In genomic region chr12:68648179-68648578, GRCh38 we compare ENCODE assay signal across 18 cellular contexts. TPM values are rescaled to one million over a fixed set of nuclear protein-coding genes. Genes with fewer than 3 reads are reported as not detected.
DNase-seq lines count a peak whose midpoint lies in the region; ATAC-seq and TF ChIP-seq lines count a peak whose summit lies in the region.
"Had no signal": no experiment of that assay in that cellular context is flagged by ENCODE, and none has a peak within 500 bp of the region (broad histone marks: within the 10 kb centered on the region; RNA-seq: fewer than 3 reads in every experiment).

No MANE protein-coding gene starts in this region.

- H3K27me3 ChIP-seq in IMR-90 (ENCODE audit: control insufficient read depth, insufficient read depth, low read length) (no peaks in the 10 kb centered on the region), trophoblast cell (ENCODE audit: insufficient read depth, low read length) (no peaks in the 10 kb centered on the region), esophagus muscularis mucosa (no peaks in the 10 kb centered on the region)
- H3K27me3 ChIP-seq: foreskin keratinocyte had no signal

- H3K36me3 ChIP-seq in IMR-90 (ENCODE audit: control insufficient read depth, insufficient read depth, low read length) (peaks cover 9% of the 10 kb centered on the region), trophoblast cell (ENCODE audit: control insufficient read depth in 1 of 2, insufficient read depth in 2 of 2, low read length in 2 of 2) (peaks cover 14% of the 10 kb centered on the region in 2 experiments), esophagus muscularis mucosa (peaks cover 0 to 48% (median 24%) of the 10 kb centered on the region in 4 donors)

- H3K9me3 ChIP-seq in IMR-90 (ENCODE audit: control insufficient read depth, insufficient read depth, low read length) (no peaks in the 10 kb centered on the region), trophoblast cell (ENCODE audit: insufficient read depth, low read depth, low read length) (no peaks in the 10 kb centered on the region), esophagus muscularis mucosa (no peaks in the 10 kb centered on the region)

- TF ChIP-seq RAD21 in IMR-90 (IDR thresholded peaks at IDR 0.05; ENCODE audit: low read length), result no peak

- DNase-seq in activated CD4-positive, alpha-beta T cell treated with anti-CD3 and anti-CD28 coated beads, Interleukin-2, amount 10 ng/mL, durations not matched to agents 24 days and 14 days, result no peak
- no peak for DNase-seq in activated CD4-positive, alpha-beta T cell treated with anti-CD3 and anti-CD28 coated beads for 4 hours
- DNase-seq in IMR-90, result peak; percentile 71
- DNase-seq in central memory CD8-positive, alpha-beta T cell (ENCODE audit: low spot score in 2 of 2), result no peak
- DNase-seq in trophoblast cell, result no peak
- no peak for DNase-seq in DMS 273 treated with DMSO at 0.1 percent for 48 hours (lab: John Stamatoyannopoulos, UW)
- DNase-seq in esophagus muscularis mucosa (ENCODE audit: extremely low spot score), result no peak
- DNase-seq in SW 1271 (lab: John Stamatoyannopoulos, UW), result no peak
- DNase-seq: EL, foreskin keratinocyte, Kasumi-1, NCI-H1417, RPMI8226, small intestine had no signal

- no peak overlapping the region for H3K27ac ChIP-seq in IMR-90 (ENCODE audit: insufficient read depth, low read length)
- H3K27ac ChIP-seq in trophoblast cell (ENCODE audit: low read depth, low read length), result no peak overlapping the region
- H3K27ac ChIP-seq in esophagus muscularis mucosa (replicated peaks in 1 of 4), result no peak overlapping the region
- H3K27ac ChIP-seq: foreskin keratinocyte had no signal

- H2AK5ac ChIP-seq in IMR-90 (ENCODE audit: low read depth, low read length), result no peak overlapping the region
- H2AK5ac ChIP-seq in trophoblast cell (ENCODE audit: low read length), result no peak overlapping the region

- H3K23ac ChIP-seq in IMR-90 (ENCODE audit: low read depth, low read length), result no peak overlapping the region
- H3K23ac ChIP-seq in trophoblast cell (ENCODE audit: low read length), result no peak overlapping the region

- no peak overlapping the region for H2BK15ac ChIP-seq in IMR-90 (ENCODE audit: low read depth, low read length)

- POLR2A ChIA-PET in IMR-90 (lab: Charles Lee; ENCODE audit: unreplicated experiment), result interaction anchor here (0.6 kb wide), 1 partner anchor 161 kb away, joined by 3 read pairs; no protein-coding TSS in a partner anchor

- no peak overlapping the region for H3K56ac ChIP-seq in IMR-90 (ENCODE audit: extremely low read depth, insufficient read depth, low read length)

- H3K4me1 Mint-ChIP-seq in activated CD4-positive, alpha-beta T cell treated with anti-CD3 and anti-CD28 coated beads, Interleukin-2, amount 10 ng/mL, durations not matched to agents 24 days and 14 days, result peaks cover 23% of the 10 kb centered on the region
- peaks cover 49% of the 10 kb centered on the region for H3K4me1 Mint-ChIP-seq in central memory CD8-positive, alpha-beta T cell
- H3K4me1 Mint-ChIP-seq: GM23338 had no signal

- peaks cover 39% of the 10 kb centered on the region for H3K36me3 Mint-ChIP-seq in activated CD4-positive, alpha-beta T cell treated with anti-CD3 and anti-CD28 coated beads, Interleukin-2, amount 10 ng/mL, durations not matched to agents 24 days and 14 days (ENCODE audit: low read depth)
- H3K36me3 Mint-ChIP-seq in central memory CD8-positive, alpha-beta T cell (ENCODE audit: insufficient read depth), result peaks cover 46% of the 10 kb centered on the region

- peaks cover 3% of the 10 kb centered on the region for H3K9me1 ChIP-seq in IMR-90 (ENCODE audit: insufficient read depth, low read length)

- TF ChIP-seq POLR2A in IMR-90 (IDR thresholded peaks at IDR 0.05; ENCODE audit: low read depth, low read length) (no peak), esophagus muscularis mucosa (IDR thresholded peaks at IDR 0.05; ENCODE audit: low read depth) (no peak)

- WGBS in IMR-90 (ENCODE audit: extremely low coverage in 2 of 2, insufficient read length in 1 of 2), 2 experiments, result no CpG with 5 or more reads among the region's 3 CpGs
- WGBS in trophoblast cell (ENCODE audit: extremely low coverage, insufficient coverage, insufficient read length), result no CpG with 5 or more reads among the region's 3 CpGs
- WGBS in esophagus muscularis mucosa, result 65% methylated on average over 3 of the region's 3 CpGs

- no peak overlapping the region for H4K8ac ChIP-seq in IMR-90 (ENCODE audit: low read depth in 2 of 2, low read length in 2 of 2)
- H4K8ac ChIP-seq in trophoblast cell (ENCODE audit: low read depth, low read length), result no peak overlapping the region

- peak; percentile 71 for ATAC-seq in IMR-90 (ENCODE audit: low read depth)
- ATAC-seq in central memory CD8-positive, alpha-beta T cell (replicated peaks; ENCODE audit: extremely low read depth, poor library complexity, severe bottlenecking), result peak; percentile 46
- ATAC-seq: foreskin keratinocyte; GM23338; left lobe of liver; stimulated activated memory B cell treated with anti-CD40 and anti-IgM and Interleukin-4, amounts not matched to agents 10 μg/mL and 1 μg/mL and 100 μg/mL, for 72 hours had no signal

- dilution Hi-C loops in IMR-90 (cut with HindIII; ENCODE audit: low sequenced_read_pairs, unreplicated experiment), result no loop called here

- no peaks in the 10 kb centered on the region for H3K27me3 Mint-ChIP-seq in activated CD4-positive, alpha-beta T cell treated with anti-CD3 and anti-CD28 coated beads, Interleukin-2, amount 10 ng/mL, durations not matched to agents 24 days and 14 days
- no peaks in the 10 kb centered on the region for H3K27me3 Mint-ChIP-seq in central memory CD8-positive, alpha-beta T cell
- H3K27me3 Mint-ChIP-seq: stimulated activated memory B cell treated with anti-CD40 and anti-IgM and Interleukin-4, amounts not matched to agents 10 μg/mL and 1 μg/mL and 100 μg/mL, for 72 hours had no signal

- H2BK120ac ChIP-seq in IMR-90 (ENCODE audit: low read depth, low read length), result no peak overlapping the region
- no peak overlapping the region for H2BK120ac ChIP-seq in trophoblast cell (ENCODE audit: insufficient read depth, low read length, poor library complexity)

- no peak overlapping the region for H4K5ac ChIP-seq in IMR-90 (ENCODE audit: low read depth, low read length)

- H2BK20ac ChIP-seq in IMR-90 (ENCODE audit: low read depth, low read length), result no peak overlapping the region

- no peak overlapping the region for H3K4ac ChIP-seq in IMR-90 (ENCODE audit: low read depth, low read length)
- H3K4ac ChIP-seq in trophoblast cell (ENCODE audit: low read depth, low read length), result peak overlapping the region; percentile 36

- H3K27ac Mint-ChIP-seq in activated CD4-positive, alpha-beta T cell treated with anti-CD3 and anti-CD28 coated beads, Interleukin-2, amount 10 ng/mL, durations not matched to agents 24 days and 14 days, result peak overlapping the region; percentile 36
- peak overlapping the region; percentile 93 for H3K27ac Mint-ChIP-seq in central memory CD8-positive, alpha-beta T cell (ENCODE audit: low read depth)
- H3K27ac Mint-ChIP-seq: GM23338; stimulated activated memory B cell treated with anti-CD40 and anti-IgM and Interleukin-4, amounts not matched to agents 10 μg/mL and 1 μg/mL and 100 μg/mL, for 72 hours had no signal

- no peaks in the 10 kb centered on the region for H3K79me2 ChIP-seq in trophoblast cell (ENCODE audit: control insufficient read depth, insufficient read depth, low read length, poor library complexity)

- H2AFZ ChIP-seq in IMR-90 (replicated peaks; ENCODE audit: low read length, poor library complexity) (no peak overlapping the region), trophoblast cell (ENCODE audit: insufficient read depth, low read length, poor library complexity) (no peak overlapping the region)
- H2AFZ ChIP-seq: GM23338 had no signal

- H3K4me2 ChIP-seq in IMR-90 (ENCODE audit: low read depth, low read length) (no peak overlapping the region; the same call in 1 of the 2 replicates), trophoblast cell (ENCODE audit: low read length) (no peak overlapping the region)
- H3K4me2 ChIP-seq: GM23338 had no signal

- TF ChIP-seq CTCF in IMR-90 (conservative IDR thresholded peaks at IDR 0.05; ENCODE audit: low read depth, low read length) (no peak), esophagus muscularis mucosa (IDR thresholded peaks at IDR 0.05) (no peak)

- intact Hi-C loops in activated CD4-positive, alpha-beta T cell treated with anti-CD3 and anti-CD28 coated beads, Interleukin-2, amount 10 ng/mL, durations not matched to agents 24 days and 14 days (cut with micrococcal nuclease), result loop anchor here (10.0 kb wide), 1 partner anchor 153 kb away; no protein-coding TSS in a partner anchor
- intact Hi-C loops in IMR-90 (cut with micrococcal nuclease), result loop anchor here (10.0 kb wide), 1 partner anchor 423 kb away; the partner anchor contains the start of gene IL26
- intact Hi-C loops in esophagus muscularis mucosa (cut with DNase I), result no loop called here

- H3K9ac ChIP-seq in IMR-90 (ENCODE audit: low read depth, low read length) (no peak overlapping the region), trophoblast cell (ENCODE audit: low read length) (no peak overlapping the region)

- H3K4me1 ChIP-seq in IMR-90 (ENCODE audit: control insufficient read depth, insufficient read depth, low read length) (peaks cover 4% of the 10 kb centered on the region), trophoblast cell (ENCODE audit: control insufficient read depth in 1 of 2, insufficient read depth in 2 of 2, low read length in 2 of 2) (no peaks in the 10 kb centered on the region), esophagus muscularis mucosa (peaks cover 8 to 48% (median 36%) of the 10 kb centered on the region in 4 donors)

- no peak overlapping the region for H2AK9ac ChIP-seq in IMR-90 (replicated peaks; ENCODE audit: low read depth, low read length, poor library complexity)

- no peak for TF ChIP-seq EP300 in esophagus muscularis mucosa (IDR thresholded peaks at IDR 0.05)

- H2BK12ac ChIP-seq in trophoblast cell (ENCODE audit: low read length), result no peak overlapping the region

- H4K12ac ChIP-seq in trophoblast cell (ENCODE audit: low read depth, low read length), result no peak overlapping the region

- peaks cover 61% of the 10 kb centered on the region for H4K20me1 ChIP-seq in IMR-90 (ENCODE audit: insufficient read depth, low read length)

- H3K14ac ChIP-seq in IMR-90 (replicated peaks; ENCODE audit: low read depth, low read length), result no peak overlapping the region
- no peak overlapping the region for H3K14ac ChIP-seq in trophoblast cell (ENCODE audit: low read length)

- H3K4me3 ChIP-seq in IMR-90 (ENCODE audit: insufficient read depth, low read depth, low read length), result no peak overlapping the region
- no peak overlapping the region for H3K4me3 ChIP-seq in trophoblast cell (ENCODE audit: low read depth, low read length)
- H3K4me3 ChIP-seq in esophagus muscularis mucosa, result no peak overlapping the region
- H3K4me3 ChIP-seq: GM23338 had no signal

- peaks cover 12 to 64% of the 10 kb centered on the region in 2 experiments for H3K79me1 ChIP-seq in IMR-90 (ENCODE audit: low read depth in 1 of 2, low read length in 2 of 2)
- no peaks in the 10 kb centered on the region for H3K79me1 ChIP-seq in trophoblast cell (ENCODE audit: low read length)

- CTCF ChIA-PET in IMR-90 (lab: Yijun Ruan, JAX), result no interaction called here

- H2BK5ac ChIP-seq in IMR-90 (ENCODE audit: low read depth, low read length, poor library complexity, severe bottlenecking) (peak overlapping the region; percentile 31), trophoblast cell (ENCODE audit: low read depth, low read length, poor library complexity) (no peak overlapping the region)

- in situ Hi-C loops in IMR-90 (cut with MboI; ENCODE audit: low sequenced_read_pairs), result no loop called here

- no peak overlapping the region for H3K4me3 Mint-ChIP-seq in activated CD4-positive, alpha-beta T cell treated with anti-CD3 and anti-CD28 coated beads, Interleukin-2, amount 10 ng/mL, durations not matched to agents 24 days and 14 days
- peak overlapping the region; percentile 46 for H3K4me3 Mint-ChIP-seq in central memory CD8-positive, alpha-beta T cell
- H3K4me3 Mint-ChIP-seq: CD14-positive monocyte; GM23338; stimulated activated memory B cell treated with anti-CD40 and anti-IgM and Interleukin-4, amounts not matched to agents 10 μg/mL and 1 μg/mL and 100 μg/mL, for 72 hours had no signal

- no peak overlapping the region for H4K91ac ChIP-seq in IMR-90 (ENCODE audit: insufficient read depth, low read depth, low read length)
- H4K91ac ChIP-seq in trophoblast cell (ENCODE audit: low read depth, low read length), result no peak overlapping the region

- no TSS peak for BruUV-seq in IMR-90 (replicated peaks; lab: Mats Ljungman, UMichigan)

- no peaks in the 10 kb centered on the region for H3K9me3 Mint-ChIP-seq in activated CD4-positive, alpha-beta T cell treated with anti-CD3 and anti-CD28 coated beads, Interleukin-2, amount 10 ng/mL, durations not matched to agents 24 days and 14 days
- H3K9me3 Mint-ChIP-seq in central memory CD8-positive, alpha-beta T cell, result no peaks in the 10 kb centered on the region
- H3K9me3 Mint-ChIP-seq: CD14-positive monocyte; GM23338; stimulated activated memory B cell treated with anti-CD40 and anti-IgM and Interleukin-4, amounts not matched to agents 10 μg/mL and 1 μg/mL and 100 μg/mL, for 72 hours had no signal

- H3K18ac ChIP-seq in IMR-90 (ENCODE audit: low read depth, low read length) (no peak overlapping the region), trophoblast cell (ENCODE audit: low read length) (no peak overlapping the region)

RNA-seq across cellular contexts. Expression of gene RAP1B, which starts 37.5 kb away (rescaled TPM):
- 207 and 209 TPM in 2 replicates for total RNA-seq in activated CD4-positive, alpha-beta T cell treated with anti-CD3 and anti-CD28 coated beads, Interleukin-2, amount 10 ng/mL, durations not matched to agents 24 days and 14 days
- total RNA-seq in IMR-90 (2012; rRNA removed), result 200 and 262 TPM in 2 replicates
- 114 and 159 TPM in 2 replicates for polyA plus RNA-seq in IMR-90 (2012; rRNA removed)
- polyA plus RNA-seq in IMR-90 (2012; cell fraction: cytosol; rRNA removed), result 56.5 and 87.8 TPM in 2 replicates
- 16.7 and 90.0 TPM in 2 replicates for polyA plus RNA-seq in IMR-90 (2012; cell fraction: nucleus; rRNA removed; ENCODE audit: low replicate concordance)
- 524 and 542 TPM in 2 replicates for polyA plus RNA-seq in trophoblast cell (2013)
- total RNA-seq in esophagus muscularis mucosa, result 100 to 1,000 TPM; 114 to 181 (median 149) TPM

RNA-seq across cellular contexts. Expression of gene NUP107, which starts 38.6 kb away (rescaled TPM):
- total RNA-seq in activated CD4-positive, alpha-beta T cell treated with anti-CD3 and anti-CD28 coated beads, Interleukin-2, amount 10 ng/mL, durations not matched to agents 24 days and 14 days, result 127 and 128 TPM in 2 replicates
- total RNA-seq in IMR-90 (2012; rRNA removed), result 54.4 and 69.7 TPM in 2 replicates
- 33.7 and 34.5 TPM in 2 replicates for polyA plus RNA-seq in IMR-90 (2012; rRNA removed)
- polyA plus RNA-seq in IMR-90 (2012; cell fraction: cytosol; rRNA removed), result 3.3 and 4.8 TPM in 2 replicates
- polyA plus RNA-seq in IMR-90 (2012; cell fraction: nucleus; rRNA removed; ENCODE audit: low replicate concordance), result 5.3 and 40.5 TPM in 2 replicates
- polyA plus RNA-seq in trophoblast cell (2013), result 65.2 and 70.6 TPM in 2 replicates
- 10 to 100 TPM; 21.6 to 26.1 (median 24.6) TPM for total RNA-seq in esophagus muscularis mucosa
